ENCODE assay signal across 8 cellular contexts in genomic region chr17:79915850-79916430, GRCh38.
DNase-seq lines count a peak whose midpoint lies in the region; ATAC-seq and TF ChIP-seq lines count a peak whose summit lies in the region.

No MANE protein-coding gene starts in this region.

- H3K27ac ChIP-seq in Karpas-422 (ENCODE audit: low read length) (no peak overlapping the region), breast epithelium (no peak overlapping the region)

- peak in 1 of 2 donors; percentile 48 for ATAC-seq in naive B cell (ENCODE audit: low read depth in 2 of 2)
- ATAC-seq in GM19023 (IDR thresholded peaks at IDR 0.05; ENCODE audit: unreplicated experiment): no peak
- ATAC-seq in GM21447 (IDR thresholded peaks at IDR 0.05; ENCODE audit: unreplicated experiment): no peak
- no peak for ATAC-seq in activated CD8-positive, alpha-beta memory T cell treated with anti-CD3 and anti-CD28 coated beads, Interleukin-2, amount 10 ng/mL, durations not matched to agents 7 days and 5 days

- CTCF ChIA-PET in activated CD8-positive, alpha-beta memory T cell treated with anti-CD3 and anti-CD28 coated beads, Interleukin-2, amount 10 ng/mL, durations not matched to agents 7 days and 5 days (lab: Charles Lee): interaction anchor here (0.8 to 1.6 kb wide), 6 partner anchors 69 to 186 kb away, joined by 3 to 5 read pairs (median 3); partner anchors contain the start of genes CBX8 and GAA

- TF ChIP-seq CTCF in breast epithelium (IDR thresholded peaks at IDR 0.05): peak in 2 of 3 donors; percentile 26 to 28

- H4K20me1 ChIP-seq in Karpas-422 (ENCODE audit: insufficient read depth, low read depth, low read length): no peaks in the 10 kb centered on the region

- H3K4me1 Mint-ChIP-seq in naive B cell: peaks cover 5 to 7% (median 7%) of the 10 kb centered on the region in 3 donors
- peaks cover 2% of the 10 kb centered on the region for H3K4me1 Mint-ChIP-seq in activated CD8-positive, alpha-beta memory T cell treated with anti-CD3 and anti-CD28 coated beads, Interleukin-2, amount 10 ng/mL, durations not matched to agents 7 days and 5 days

- TF ChIP-seq POLR2A in breast epithelium (IDR thresholded peaks at IDR 0.05): no peak

- no peaks in the 10 kb centered on the region for H3K9me3 ChIP-seq in Karpas-422 (ENCODE audit: low read length)
- no peaks in the 10 kb centered on the region for H3K9me3 ChIP-seq in breast epithelium

- H3K9ac ChIP-seq in Karpas-422 (ENCODE audit: low read length): no peak overlapping the region

- H2AFZ ChIP-seq in Karpas-422 (ENCODE audit: low read length): no peak overlapping the region

- H3K27ac Mint-ChIP-seq in naive B cell: no peak overlapping the region
- H3K27ac Mint-ChIP-seq in activated CD8-positive, alpha-beta memory T cell treated with anti-CD3 and anti-CD28 coated beads, Interleukin-2, amount 10 ng/mL, durations not matched to agents 7 days and 5 days: no peak overlapping the region

- H3K4me3 ChIP-seq in Karpas-422 (ENCODE audit: low read length) (no peak overlapping the region), breast epithelium (no peak overlapping the region)

- no peak overlapping the region for H3K4me2 ChIP-seq in Karpas-422 (ENCODE audit: low read depth, low read length, poor library complexity, severe bottlenecking)

- no peaks in the 10 kb centered on the region for H3K36me3 Mint-ChIP-seq in naive B cell
- no peaks in the 10 kb centered on the region for H3K36me3 Mint-ChIP-seq in activated CD8-positive, alpha-beta memory T cell treated with anti-CD3 and anti-CD28 coated beads, Interleukin-2, amount 10 ng/mL, durations not matched to agents 7 days and 5 days

- peaks cover 7 to 43% (median 33%) of the 10 kb centered on the region in 3 donors for H3K27me3 Mint-ChIP-seq in naive B cell
- peaks cover 2% of the 10 kb centered on the region for H3K27me3 Mint-ChIP-seq in activated CD8-positive, alpha-beta memory T cell treated with anti-CD3 and anti-CD28 coated beads, Interleukin-2, amount 10 ng/mL, durations not matched to agents 7 days and 5 days

- no peak overlapping the region for H3K4me3 Mint-ChIP-seq in naive B cell
- H3K4me3 Mint-ChIP-seq in activated CD8-positive, alpha-beta memory T cell treated with anti-CD3 and anti-CD28 coated beads, Interleukin-2, amount 10 ng/mL, durations not matched to agents 7 days and 5 days: no peak overlapping the region

- no peaks in the 10 kb centered on the region for H3K79me2 ChIP-seq in Karpas-422 (ENCODE audit: low read length)

- DNase-seq in EL: peak; percentile 47
- peak; percentile 57 for DNase-seq in Karpas-422
- peak in 1 of 2 donors; percentile 36 for DNase-seq in breast epithelium (ENCODE audit: low spot score in 2 of 2)
- peak; percentile 24 for DNase-seq in naive B cell
- no peak for DNase-seq in NCI-H2029 (lab: John Stamatoyannopoulos, UW)
- DNase-seq in activated CD8-positive, alpha-beta memory T cell treated with anti-CD3 and anti-CD28 coated beads, Interleukin-2, amount 10 ng/mL, durations not matched to agents 7 days and 5 days: no peak

- H3K27me3 ChIP-seq in Karpas-422 (ENCODE audit: low read length) (no peaks in the 10 kb centered on the region), breast epithelium (peaks cover 0 to 24% of the 10 kb centered on the region in 2 donors)

- no peaks in the 10 kb centered on the region for H3K9me2 ChIP-seq in Karpas-422 (replicated peaks; ENCODE audit: insufficient read depth, low read length)

- H3K9me3 Mint-ChIP-seq in naive B cell: no peaks in the 10 kb centered on the region
- no peaks in the 10 kb centered on the region for H3K9me3 Mint-ChIP-seq in activated CD8-positive, alpha-beta memory T cell treated with anti-CD3 and anti-CD28 coated beads, Interleukin-2, amount 10 ng/mL, durations not matched to agents 7 days and 5 days (ENCODE audit: low read depth)

- no peaks in the 10 kb centered on the region for H3K4me1 ChIP-seq in Karpas-422 (ENCODE audit: low read length)
- H3K4me1 ChIP-seq in breast epithelium: peaks cover 0 to 6% of the 10 kb centered on the region in 2 donors

- intact Hi-C loops in breast epithelium (cut with DNase I; ENCODE audit: low total_unique reads): no loop called here

- H3K36me3 ChIP-seq in Karpas-422 (ENCODE audit: insufficient read depth, low read length): no peaks in the 10 kb centered on the region
- H3K36me3 ChIP-seq in breast epithelium: no peaks in the 10 kb centered on the region

Comparison
In these comparisons a context has a peak if more than half of its experiments do, and no peak if none do; other contexts are left out.
1. DNase-seq: peak in EL (single experiment), Karpas-422 (single experiment) and naive B cell (single experiment); none in NCI-H2029 (single experiment) and activated CD8-positive, alpha-beta memory T cell treated with anti-CD3 and anti-CD28 coated beads, Interleukin-2, amount 10 ng/mL, durations not matched to agents 7 days and 5 days (single experiment).